ENCODE assay signal across 1 cellular context in the genomic region with DNA sequence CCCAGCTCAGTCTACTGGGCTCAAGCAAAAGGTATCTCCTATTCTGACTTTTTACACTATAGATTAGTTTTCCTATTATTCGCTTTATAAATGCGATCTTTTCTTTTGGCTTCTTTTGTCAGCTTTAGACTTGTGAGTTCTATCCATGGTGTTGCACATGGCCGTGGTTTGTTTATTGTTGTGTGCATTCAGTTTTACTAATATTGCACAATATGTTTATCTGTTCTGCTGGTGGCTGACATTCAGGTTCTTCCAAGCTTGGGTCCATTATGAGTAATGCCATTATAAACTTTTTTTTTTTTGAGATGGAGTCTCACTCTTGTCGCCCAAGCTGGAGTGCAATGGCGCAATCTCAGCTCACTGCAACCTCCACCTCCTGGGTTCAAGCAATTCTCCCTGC. TPM values are rescaled to one million over a fixed set of nuclear protein-coding genes. Genes with fewer than 3 reads are reported as not detected.
"Had no signal": no experiment of that assay in that cellular context is flagged by ENCODE, and none has a peak within 500 bp of the region (broad histone marks: within the 10 kb centered on the region; RNA-seq: fewer than 3 reads in every experiment).

No MANE protein-coding gene starts in this region.

RNA-seq across cellular contexts. Expression of gene FANK1, which starts 30.9 kb away (rescaled TPM):
- total RNA-seq: H1 had no signal
